23 cellular contexts compared by ENCODE assay signal in the genomic region with DNA sequence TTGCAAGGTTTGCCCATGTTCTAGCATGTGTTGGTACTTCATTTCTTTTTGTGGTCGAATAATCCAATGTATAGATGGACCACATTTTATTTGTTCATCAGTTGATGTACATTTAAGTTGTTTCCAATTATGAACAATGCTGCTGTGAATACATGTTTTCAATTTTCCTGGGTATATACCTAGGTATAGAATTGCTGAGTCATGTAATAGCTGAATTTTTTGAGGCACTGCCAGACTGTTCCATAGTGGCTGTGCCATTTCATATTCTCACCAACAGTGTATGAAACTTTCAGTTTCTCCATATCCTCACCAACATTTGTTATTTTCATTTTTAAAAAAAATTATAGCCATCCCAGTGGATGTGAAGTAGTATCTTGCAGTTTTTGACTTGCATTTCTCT.
DNase-seq lines count a peak whose midpoint lies in the region; ATAC-seq and TF ChIP-seq lines count a peak whose summit lies in the region.
"Had no signal": no experiment of that assay in that cellular context is flagged by ENCODE, and none has a peak within 500 bp of the region (broad histone marks: within the 10 kb centered on the region; RNA-seq: fewer than 3 reads in every experiment).

No MANE protein-coding gene starts in this region.

- H4K20me1 ChIP-seq in GM23248 (ENCODE audit: insufficient read depth), result no peaks in the 10 kb centered on the region

- no peaks in the 10 kb centered on the region for H3F3A ChIP-seq in GM23248 (ENCODE audit: insufficient read depth)

- H3K4me2 ChIP-seq in GM23248 (ENCODE audit: unreplicated experiment), result no peak overlapping the region
- H3K4me2 ChIP-seq: BLaER1 had no signal

- DNase-seq in activated CD8-positive, alpha-beta memory T cell treated with anti-CD3 and anti-CD28 coated beads, Interleukin-2, amount 10 ng/mL, durations not matched to agents 7 days and 5 days, result no peak
- no peak for DNase-seq in activated CD8-positive, alpha-beta memory T cell treated with anti-CD3 and anti-CD28 coated beads, Interleukin-2, amount 50 U/mL, for 48 hours
- DNase-seq in GM23248 (peak; percentile 6), iris pigment epithelial cell (ENCODE audit: low read depth) (peak; percentile 15), Right ventricle myocardium inferior (ENCODE audit: missing footprints) (no peak), sigmoid colon (no peak)
- DNase-seq in activated naive CD8-positive, alpha-beta T cell treated with anti-CD3 and anti-CD28 coated beads for 36 hours, result no peak
- DNase-seq: activated CD4-positive, alpha-beta T cell treated with anti-CD3 and anti-CD28 coated beads for 1 hour; COR-L47; DMS53; dorsolateral prefrontal cortex; glutamatergic neuron; H7; naive B cell; NCI-H1105 treated with DMSO at 0.1 percent for 48 hours; NCI-H2029; NCI-H526; SHP77 treated with DMSO at 0.1 percent for 48 hours; stimulated activated naive CD8-positive, alpha-beta T cell treated with anti-CD3 and anti-CD28 coated beads, Interleukin-15, Interleukin-2, amounts not matched to agents 100 U/mL and 50 U/mL, for 24 hours had no signal

- TF ChIP-seq POLR2A in sigmoid colon (IDR thresholded peaks at IDR 0.05), result no peak

- H3K27ac ChIP-seq in GM23248 (no peak overlapping the region), sigmoid colon (no peak overlapping the region)
- H3K27ac ChIP-seq: BLaER1, tibial nerve had no signal

- H3K9me2 ChIP-seq in GM23248 (ENCODE audit: insufficient read depth), result no peaks in the 10 kb centered on the region

- WGBS in GM23248 (ENCODE audit: low coverage in 1 of 2, low lambda C conversion rate in 2 of 2, missing lambda C conversion rate in 2 of 2), 2 experiments, result 95 to 100% methylated on average over 1 of the region's 1 CpG
- WGBS in sigmoid colon, 2 donors, result 98 to 99% methylated on average over 1 of the region's 1 CpG

- CTCF ChIA-PET in activated CD8-positive, alpha-beta memory T cell treated with anti-CD3 and anti-CD28 coated beads, Interleukin-2, amount 10 ng/mL, durations not matched to agents 7 days and 5 days (lab: Charles Lee), result interaction anchor here (1.6 to 1.7 kb wide), 2 partner anchors 89 to 218 kb away, joined by 4 to 8 read pairs; no protein-coding TSS in a partner anchor

- H3K9me3 ChIP-seq in GM23248 (ENCODE audit: low read depth) (no peaks in the 10 kb centered on the region), sigmoid colon (peaks cover 0 to 3% (median 0%) of the 10 kb centered on the region in 4 donors)
- H3K9me3 ChIP-seq: BLaER1 had no signal

- no peak overlapping the region for H3K4me3 Mint-ChIP-seq in activated CD8-positive, alpha-beta memory T cell treated with anti-CD3 and anti-CD28 coated beads, Interleukin-2, amount 10 ng/mL, durations not matched to agents 7 days and 5 days
- no peak overlapping the region for H3K4me3 Mint-ChIP-seq in activated naive CD8-positive, alpha-beta T cell treated with anti-CD3 and anti-CD28 coated beads for 36 hours
- H3K4me3 Mint-ChIP-seq: mesothelial cell of epicardium, naive B cell had no signal

- H3K9me3 Mint-ChIP-seq in activated CD8-positive, alpha-beta memory T cell treated with anti-CD3 and anti-CD28 coated beads, Interleukin-2, amount 10 ng/mL, durations not matched to agents 7 days and 5 days (ENCODE audit: low read depth), result no peaks in the 10 kb centered on the region
- H3K9me3 Mint-ChIP-seq in activated naive CD8-positive, alpha-beta T cell treated with anti-CD3 and anti-CD28 coated beads for 36 hours, result no peaks in the 10 kb centered on the region
- H3K9me3 Mint-ChIP-seq: naive B cell had no signal

- no peak overlapping the region for H3K9ac ChIP-seq in GM23248
- H3K9ac ChIP-seq: BLaER1 had no signal

- no peak for TF ChIP-seq EP300 in sigmoid colon (IDR thresholded peaks at IDR 0.05)

- no peak for TF ChIP-seq CTCF in sigmoid colon (IDR thresholded peaks at IDR 0.05)

- H3K27me3 ChIP-seq in GM23248 (replicated peaks; ENCODE audit: insufficient read depth) (no peaks in the 10 kb centered on the region), sigmoid colon (no peaks in the 10 kb centered on the region)
- H3K27me3 ChIP-seq: BLaER1, dorsolateral prefrontal cortex, tibial nerve had no signal

- intact Hi-C loops in Right ventricle myocardium inferior (cut with DNase I), result no loop called here
- intact Hi-C loops in sigmoid colon (cut with DNase I), result no loop called here

- peaks cover 4% of the 10 kb centered on the region for H3K4me1 Mint-ChIP-seq in activated CD8-positive, alpha-beta memory T cell treated with anti-CD3 and anti-CD28 coated beads, Interleukin-2, amount 10 ng/mL, durations not matched to agents 7 days and 5 days
- peaks cover 7% of the 10 kb centered on the region for H3K4me1 Mint-ChIP-seq in activated naive CD8-positive, alpha-beta T cell treated with anti-CD3 and anti-CD28 coated beads for 36 hours
- H3K4me1 Mint-ChIP-seq: mesothelial cell of epicardium, naive B cell had no signal

- no peak overlapping the region for H2AFZ ChIP-seq in GM23248

- in situ Hi-C loops in GM23248 (cut with MboI), result no loop called here

- peaks cover 71% of the 10 kb centered on the region for H3K36me3 ChIP-seq in GM23248 (ENCODE audit: low read depth)
- H3K36me3 ChIP-seq in sigmoid colon, result peaks cover 54 to 97% (median 71%) of the 10 kb centered on the region in 4 donors

- H3K4me3 ChIP-seq in GM23248 (no peak overlapping the region), sigmoid colon (no peak overlapping the region)
- H3K4me3 ChIP-seq: BLaER1, dorsolateral prefrontal cortex, tibial nerve had no signal

- peaks cover 4% of the 10 kb centered on the region; the same call in 1 of the 2 replicates for H3K79me2 ChIP-seq in GM23248 (ENCODE audit: insufficient read depth)

- H3K4me1 ChIP-seq in GM23248 (ENCODE audit: insufficient read depth) (no peaks in the 10 kb centered on the region), sigmoid colon (no peaks in the 10 kb centered on the region)
- H3K4me1 ChIP-seq: BLaER1, tibial nerve had no signal

- no peaks in the 10 kb centered on the region for H3K27me3 Mint-ChIP-seq in activated CD8-positive, alpha-beta memory T cell treated with anti-CD3 and anti-CD28 coated beads, Interleukin-2, amount 10 ng/mL, durations not matched to agents 7 days and 5 days
- H3K27me3 Mint-ChIP-seq in activated naive CD8-positive, alpha-beta T cell treated with anti-CD3 and anti-CD28 coated beads for 36 hours, result no peaks in the 10 kb centered on the region
- H3K27me3 Mint-ChIP-seq: naive B cell had no signal

- ATAC-seq in activated CD8-positive, alpha-beta memory T cell treated with anti-CD3 and anti-CD28 coated beads, Interleukin-2, amount 10 ng/mL, durations not matched to agents 7 days and 5 days, result no peak
- no peak for ATAC-seq in Right ventricle myocardium inferior
- ATAC-seq: Panc1; stimulated activated naive CD8-positive, alpha-beta T cell treated with anti-CD3 and anti-CD28 coated beads, Interleukin-15, Interleukin-2, amounts not matched to agents 100 U/mL and 50 U/mL, for 24 hours had no signal

- peaks cover 68% of the 10 kb centered on the region for H3K36me3 Mint-ChIP-seq in activated CD8-positive, alpha-beta memory T cell treated with anti-CD3 and anti-CD28 coated beads, Interleukin-2, amount 10 ng/mL, durations not matched to agents 7 days and 5 days
- peaks cover 32% of the 10 kb centered on the region for H3K36me3 Mint-ChIP-seq in activated naive CD8-positive, alpha-beta T cell treated with anti-CD3 and anti-CD28 coated beads for 36 hours

- H3K27ac Mint-ChIP-seq in activated CD8-positive, alpha-beta memory T cell treated with anti-CD3 and anti-CD28 coated beads, Interleukin-2, amount 10 ng/mL, durations not matched to agents 7 days and 5 days, result peak overlapping the region; percentile 24
- H3K27ac Mint-ChIP-seq in activated naive CD8-positive, alpha-beta T cell treated with anti-CD3 and anti-CD28 coated beads for 36 hours, result peak overlapping the region; percentile 40
- H3K27ac Mint-ChIP-seq: mesothelial cell of epicardium, naive B cell had no signal

Comparison
In these comparisons a context has a peak if more than half of its experiments do, and no peak if none do; other contexts are left out.
1. DNase-seq: peak in GM23248 (single experiment) and iris pigment epithelial cell (single experiment); none in activated CD8-positive, alpha-beta memory T cell treated with anti-CD3 and anti-CD28 coated beads, Interleukin-2, amount 10 ng/mL, durations not matched to agents 7 days and 5 days (single experiment), activated CD8-positive, alpha-beta memory T cell treated with anti-CD3 and anti-CD28 coated beads, Interleukin-2, amount 50 U/mL, for 48 hours (single experiment), activated naive CD8-positive, alpha-beta T cell treated with anti-CD3 and anti-CD28 coated beads for 36 hours (single experiment), Right ventricle myocardium inferior (single experiment) and sigmoid colon (single experiment).